In the genomic region with DNA sequence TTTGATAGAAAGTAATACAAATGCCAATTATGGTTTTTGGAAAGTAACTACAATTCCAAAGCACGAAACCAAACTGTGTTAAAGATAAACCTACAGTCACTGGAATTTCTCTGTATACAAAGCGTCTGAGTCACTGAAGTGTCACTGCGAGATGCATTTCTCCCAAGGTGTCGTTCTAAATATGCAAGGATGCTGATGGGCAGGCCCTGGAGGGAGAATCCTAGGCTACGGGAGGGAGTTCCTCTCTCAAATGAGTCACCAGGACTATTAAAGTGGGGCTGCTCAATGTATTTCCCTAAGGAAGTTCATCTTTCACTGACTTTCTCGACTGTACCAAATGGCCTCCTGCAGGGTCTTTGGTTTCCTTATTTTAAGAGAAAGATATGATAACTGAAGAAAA, we compare ENCODE assay signal across 12 cellular contexts.
DNase-seq lines count a peak whose midpoint lies in the region; ATAC-seq, FAIRE-seq and TF ChIP-seq lines count a peak whose summit lies in the region.
"Had no signal": no experiment of that assay in that cellular context is flagged by ENCODE, and none has a peak within 500 bp of the region (broad histone marks: within the 10 kb centered on the region; RNA-seq: fewer than 3 reads in every experiment).

No MANE protein-coding gene starts in this region.

- no peak overlapping the region for H2BK5ac ChIP-seq in H9 (ENCODE audit: insufficient read length, low read length)

- no peak for TF ChIP-seq RAD21 in A549 (conservative IDR thresholded peaks at IDR 0.05 in 1 of 2, IDR thresholded peaks at IDR 0.05 in 1 of 2)

- H3K4me1 ChIP-seq in A549, result peaks cover 39% of the 10 kb centered on the region
- no peaks in the 10 kb centered on the region; the same call in 1 of the 2 replicates for H3K4me1 ChIP-seq in H9 (ENCODE audit: insufficient read depth, low read length)

- no peak overlapping the region for H3K18ac ChIP-seq in H9 (ENCODE audit: insufficient read length, low read depth, low read length)

- no peak overlapping the region for H3K23ac ChIP-seq in H9 (ENCODE audit: insufficient read length, low read depth, low read length)

- H2AK5ac ChIP-seq in H9 (ENCODE audit: insufficient read length, low read length), result no peak overlapping the region

- TF ChIP-seq CTCF in A549 (IDR thresholded peaks at IDR 0.05), result no peak
- TF ChIP-seq CTCF in H9 (conservative IDR thresholded peaks at IDR 0.05), result no peak

- no peaks in the 10 kb centered on the region for H3K79me1 ChIP-seq in H9 (ENCODE audit: insufficient read depth, low read depth, low read length, poor library complexity, severe bottlenecking)

- no peak overlapping the region for H2BK12ac ChIP-seq in H9 (ENCODE audit: insufficient read length, low read depth, low read length)

- H3K27ac Mint-ChIP-seq in H9, result no peak overlapping the region
- no peak overlapping the region for H3K27ac Mint-ChIP-seq in activated naive CD4-positive, alpha-beta T cell treated with anti-CD3 and anti-CD28 coated beads, Interleukin-2, amount 50 U/mL, for 72 hours
- H3K27ac Mint-ChIP-seq: activated naive CD8-positive, alpha-beta T cell had no signal

- H2AFZ ChIP-seq in H9 (ENCODE audit: low read length), result no peak overlapping the region

- H3K4me3 Mint-ChIP-seq in H9, result no peak overlapping the region
- H3K4me3 Mint-ChIP-seq: activated naive CD8-positive, alpha-beta T cell had no signal

- no peak overlapping the region for H4K91ac ChIP-seq in H9 (ENCODE audit: insufficient read length, low read depth, low read length)

- FAIRE-seq in A549 (lab: Jason Lieb, UNC), result no peak
- FAIRE-seq: G401.6 had no signal

- no peaks in the 10 kb centered on the region for H3K9me3 Mint-ChIP-seq in H9
- H3K9me3 Mint-ChIP-seq in activated naive CD4-positive, alpha-beta T cell treated with anti-CD3 and anti-CD28 coated beads, Interleukin-2, amount 50 U/mL, for 72 hours, result no peaks in the 10 kb centered on the region

- no peak overlapping the region for H2BK15ac ChIP-seq in H9 (ENCODE audit: low read depth, low read length)

- H3K27me3 Mint-ChIP-seq in H9 (ENCODE audit: low read depth), result no peaks in the 10 kb centered on the region
- H3K27me3 Mint-ChIP-seq: activated naive CD8-positive, alpha-beta T cell had no signal

- H3K4me1 Mint-ChIP-seq in H9, result no peaks in the 10 kb centered on the region

- H3K4me2 ChIP-seq in A549, result peak overlapping the region; percentile 66
- no peak overlapping the region for H3K4me2 ChIP-seq in H9 (ENCODE audit: insufficient read depth, insufficient read length, low read length)

- H3K14ac ChIP-seq in H9 (ENCODE audit: insufficient read depth, low read length), result no peak overlapping the region

- no peak for TF ChIP-seq EP300 in A549 (IDR thresholded peaks at IDR 0.05)

- no peak overlapping the region for H3K4me3 ChIP-seq in A549
- H3K4me3 ChIP-seq: transverse colon had no signal

- no peak for TF ChIP-seq POLR2A in A549 (IDR thresholded peaks at IDR 0.05; ENCODE audit: low read length)

- no peak overlapping the region for H3T11ph ChIP-seq in H9 (ENCODE audit: low read length)

- peak overlapping the region in 1 of 2 experiments; percentile 39; a peak in 2 of 6 replicates for H3K27ac ChIP-seq in A549
- no peak overlapping the region for H3K27ac ChIP-seq in H9 (ENCODE audit: insufficient read length, low read depth, low read length)
- H3K27ac ChIP-seq: transverse colon had no signal

- H3K4ac ChIP-seq in H9 (ENCODE audit: low read depth, low read length), result no peak overlapping the region

- no peak overlapping the region for H3K56ac ChIP-seq in H9 (ENCODE audit: insufficient read length, low read depth, low read length)

- no peaks in the 10 kb centered on the region for H3K79me2 ChIP-seq in H9 (ENCODE audit: insufficient read depth, low read length)

- no peak overlapping the region for H2BK20ac ChIP-seq in H9 (ENCODE audit: low read depth, low read length, poor library complexity, severe bottlenecking)

- CTCF ChIA-PET in A549 (lab: Yijun Ruan, JAX), result interaction anchor here (1.4 to 3.8 kb wide), 6 partner anchors 10 to 257 kb away, joined by 4 to 15 read pairs (median 4); no protein-coding TSS in a partner anchor

- H3K9me3 ChIP-seq in A549 (no peaks in the 10 kb centered on the region), H9 (ENCODE audit: control insufficient read depth, low read depth, low read length) (no peaks in the 10 kb centered on the region)
- H3K9me3 ChIP-seq: transverse colon had no signal

- no peaks in the 10 kb centered on the region for H4K20me1 ChIP-seq in H9 (ENCODE audit: control insufficient read depth, insufficient read depth, insufficient read length)

- H2BK120ac ChIP-seq in H9 (ENCODE audit: low read depth, low read length, poor library complexity, severe bottlenecking), result no peak overlapping the region

- no peaks in the 10 kb centered on the region for H3K23me2 ChIP-seq in H9 (ENCODE audit: insufficient read length, low read depth, low read length, poor library complexity, severe bottlenecking)

- H3K36me3 Mint-ChIP-seq in H9 (ENCODE audit: insufficient read depth in 1 of 3, low read depth in 3 of 3), result no peaks in the 10 kb centered on the region
- no peaks in the 10 kb centered on the region for H3K36me3 Mint-ChIP-seq in activated naive CD4-positive, alpha-beta T cell treated with anti-CD3 and anti-CD28 coated beads, Interleukin-2, amount 50 U/mL, for 72 hours
- H3K36me3 Mint-ChIP-seq: activated naive CD8-positive, alpha-beta T cell had no signal

- H4K5ac ChIP-seq in H9 (ENCODE audit: insufficient read length, low read depth, low read length), result no peak overlapping the region

- H3K27me3 ChIP-seq in H9 (ENCODE audit: insufficient read depth, low read length), result no peaks in the 10 kb centered on the region
- H3K27me3 ChIP-seq: transverse colon had no signal

- DNase-seq in A549 (ENCODE audit: low read depth in 1 of 2, low spot score in 1 of 2) (peak; percentile 38 to 47), H9 (peak; percentile 45), fibroblast of peridontal ligament (ENCODE audit: extremely low read depth) (peak; percentile 82), epidermal melanocyte (ENCODE audit: insufficient read length, low spot score) (no peak), NCI-H526 (lab: John Stamatoyannopoulos, UW) (no peak), NCI-H774 (lab: John Stamatoyannopoulos, UW) (no peak)
- no peak for DNase-seq in activated naive CD4-positive, alpha-beta T cell treated with anti-CD3 and anti-CD28 coated beads, Interleukin-2, amount 50 U/mL, for 72 hours (ENCODE audit: low spot score in 2 of 2)
- DNase-seq: mammary epithelial cell, transverse colon had no signal

- WGBS in A549 (ENCODE audit: missing lambda C conversion rate), result 1% methylated on average over 6 of the region's 6 CpGs
- WGBS in H9 (ENCODE audit: extremely low coverage, insufficient read length, low lambda C conversion rate), result no CpG with 5 or more reads among the region's 6 CpGs

- H3K9ac ChIP-seq in H9 (ENCODE audit: extremely low read depth, insufficient read length, low read length), result no peak overlapping the region

- peak; percentile 45 to 80; a peak in 4 of 6 replicates for ATAC-seq in A549
- ATAC-seq in SK-N-SH treated with all-trans-retinoic acid at 6 μM for 48 hours, result peak; percentile 71
- no peak for ATAC-seq in activated naive CD4-positive, alpha-beta T cell treated with anti-CD3 and anti-CD28 coated beads, Interleukin-2, amount 50 U/mL, for 72 hours

- no peak overlapping the region for H4K8ac ChIP-seq in H9 (replicated peaks; ENCODE audit: insufficient read length, low read depth, low read length)

- POLR2A ChIA-PET in A549 (lab: Yijun Ruan, JAX), result no interaction called here

TF ChIP-seq in A549, 52 proteins besides CTCF, POLR2A, EP300 and RAD21 (continues in another document):
- TF ChIP-seq JUNB (IDR thresholded peaks at IDR 0.05) (0 out of 2 replicates have a peak, but pooled peaks have one; percentile 24), HOXA7 (CRISPR knock-in tag; IDR thresholded peaks at IDR 0.05) (no peak), NPAS2 (CRISPR knock-in tag; IDR thresholded peaks at IDR 0.05; ENCODE audit: borderline replicate concordance) (no peak), NFE2L2 (conservative IDR thresholded peaks at IDR 0.05; ENCODE audit: low read length) (no peak), KDM5A (IDR thresholded peaks at IDR 0.05) (no peak), HOXB5 (CRISPR knock-in tag; IDR thresholded peaks at IDR 0.05) (no peak), GATA3 (IDR thresholded peaks at IDR 0.05; ENCODE audit: borderline replicate concordance) (peak; percentile 59; the same call in 1 of the 2 replicates)
- TF ChIP-seq, protein P1, sequence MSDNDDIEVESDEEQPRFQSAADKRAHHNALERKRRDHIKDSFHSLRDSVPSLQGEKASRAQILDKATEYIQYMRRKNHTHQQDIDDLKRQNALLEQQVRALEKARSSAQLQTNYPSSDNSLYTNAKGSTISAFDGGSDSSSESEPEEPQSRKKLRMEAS (IDR thresholded peaks at IDR 0.05), result 0 out of 2 replicates have a peak, but pooled peaks have one; percentile 14

TF ChIP-seq in SK-N-SH treated with all-trans-retinoic acid at 6 μM for 48 hours, 23 proteins besides CTCF, POLR2A, EP300 and RAD21:
- no peak for TF ChIP-seq ZC3H10 (CRISPR knock-in tag; IDR thresholded peaks at IDR 0.05)

Comparison
In these comparisons a context has a peak if more than half of its experiments do, and no peak if none do; other contexts are left out.
1. ATAC-seq: peak in A549 (2 of 2) and SK-N-SH treated with all-trans-retinoic acid at 6 μM for 48 hours (single experiment); none in activated naive CD4-positive, alpha-beta T cell treated with anti-CD3 and anti-CD28 coated beads, Interleukin-2, amount 50 U/mL, for 72 hours (0 of 2).
2. DNase-seq: peak in A549 (2 of 2), H9 (single experiment) and fibroblast of peridontal ligament (single experiment); none in activated naive CD4-positive, alpha-beta T cell treated with anti-CD3 and anti-CD28 coated beads, Interleukin-2, amount 50 U/mL, for 72 hours (0 of 2), epidermal melanocyte (single experiment), NCI-H526 (0 of 2) and NCI-H774 (single experiment).